In genomic region chr6:136927313-136927712, GRCh38 we compare ENCODE assay signal across 10 cellular contexts. TPM values are rescaled to one million over a fixed set of nuclear protein-coding genes. Genes with fewer than 3 reads are reported as not detected.
DNase-seq lines count a peak whose midpoint lies in the region; ATAC-seq and TF ChIP-seq lines count a peak whose summit lies in the region.
"Had no signal": no experiment of that assay in that cellular context is flagged by ENCODE, and none has a peak within 500 bp of the region (broad histone marks: within the 10 kb centered on the region; RNA-seq: fewer than 3 reads in every experiment).

No MANE protein-coding gene starts in this region.

- no peak overlapping the region; a peak in 1 of 4 replicates for H3K27ac ChIP-seq in SK-N-SH (ENCODE audit: low read depth in 2 of 2, low read length in 1 of 2)

- H3K36me3 ChIP-seq in SK-N-SH (replicated peaks in 1 of 2; ENCODE audit: control insufficient read depth in 1 of 2, insufficient read depth in 2 of 2, low read length in 1 of 2) = no peaks in the 10 kb centered on the region
- no peaks in the 10 kb centered on the region for H3K36me3 ChIP-seq in kidney epithelial cell (ENCODE audit: control insufficient read depth, insufficient read depth, low read length)

- no peaks in the 10 kb centered on the region for H3K9me3 ChIP-seq in SK-N-SH

- H3K4me3 ChIP-seq in SK-N-SH (ENCODE audit: low read depth in 2 of 2, low read length in 1 of 2) (no peak overlapping the region), kidney epithelial cell (ENCODE audit: low read depth, low read length) (no peak overlapping the region)
- H3K4me3 ChIP-seq: lung had no signal

- DNase-seq in D341Med (ENCODE audit: low spot score) = peak; percentile 37
- peak; percentile 46 for DNase-seq in SK-N-SH
- no peak for DNase-seq in kidney epithelial cell (ENCODE audit: low read depth)
- DNase-seq in NCI-H1436 treated with DMSO at 0.1 percent for 48 hours (lab: John Stamatoyannopoulos, UW) = no peak
- no peak for DNase-seq in stimulated activated CD4-positive, alpha-beta T cell treated with anti-CD3 and anti-CD28 coated beads, Interleukin-4, amount 100 ng/mL, for 4 hours
- DNase-seq: activated CD8-positive, alpha-beta memory T cell treated with anti-CD3 and anti-CD28 coated beads, Interleukin-2, amount 10 ng/mL, durations not matched to agents 7 days and 5 days had no signal

- no peak overlapping the region for H3K4me2 ChIP-seq in SK-N-SH

- peak; percentile 49 for TF ChIP-seq RAD21 in SK-N-SH (IDR thresholded peaks at IDR 0.05; ENCODE audit: low read length)

- POLR2A ChIA-PET in SK-N-SH (lab: Yijun Ruan, JAX) = interaction anchor here (0.8 kb wide), 1 partner anchor 53 kb away, joined by 3 read pairs; no protein-coding TSS in a partner anchor

- no peaks in the 10 kb centered on the region for H3K9me2 ChIP-seq in SK-N-SH

- H3F3A ChIP-seq in SK-N-SH (replicated peaks; ENCODE audit: insufficient read depth) = no peaks in the 10 kb centered on the region

- H4K20me1 ChIP-seq in SK-N-SH (ENCODE audit: insufficient read depth) = no peaks in the 10 kb centered on the region

- TF ChIP-seq EP300 in SK-N-SH (IDR thresholded peaks at IDR 0.05; ENCODE audit: borderline replicate concordance in 1 of 2, low read depth in 1 of 2, low read length in 1 of 2) = no peak

- H3K27me3 ChIP-seq in SK-N-SH (ENCODE audit: insufficient read depth) = no peaks in the 10 kb centered on the region
- H3K27me3 ChIP-seq in kidney epithelial cell (ENCODE audit: control insufficient read depth, insufficient read depth, low read length) = peaks cover 21% of the 10 kb centered on the region

- TF ChIP-seq CTCF in SK-N-SH (IDR thresholded peaks at IDR 0.05) = peak; percentile 25; the same call in 1 of the 2 replicates
- TF ChIP-seq CTCF in kidney epithelial cell (IDR thresholded peaks at IDR 0.05; ENCODE audit: insufficient read depth, low read length, poor library complexity, severe bottlenecking) = peak; percentile 26

- no peak overlapping the region for H3K9ac ChIP-seq in SK-N-SH

- H2AFZ ChIP-seq in SK-N-SH (ENCODE audit: low read depth) = no peak overlapping the region

- no peaks in the 10 kb centered on the region for H3K79me2 ChIP-seq in SK-N-SH (ENCODE audit: insufficient read depth)

- WGBS in SK-N-SH (ENCODE audit: low lambda C conversion rate) = 55% methylated on average over 2 of the region's 3 CpGs

- ATAC-seq in GM21717 (IDR thresholded peaks at IDR 0.05; ENCODE audit: unreplicated experiment) (peak; percentile 49), HG02623 (IDR thresholded peaks at IDR 0.05; ENCODE audit: unreplicated experiment) (no peak), HG03378 (IDR thresholded peaks at IDR 0.05; ENCODE audit: unreplicated experiment) (no peak)
- ATAC-seq: activated CD8-positive, alpha-beta memory T cell treated with anti-CD3 and anti-CD28 coated beads, Interleukin-2, amount 10 ng/mL, durations not matched to agents 7 days and 5 days had no signal

- CTCF ChIA-PET in SK-N-SH (lab: Yijun Ruan, JAX) = interaction anchor here (1.2 kb wide), 1 partner anchor 135 kb away, joined by 3 read pairs; the partner anchor contains the start of gene MAP3K5

- H3K4me1 ChIP-seq in SK-N-SH (ENCODE audit: control insufficient read depth in 1 of 2, insufficient read depth in 2 of 2, low read depth in 1 of 2, low read length in 1 of 2) = peaks cover 0 to 16% of the 10 kb centered on the region in 2 experiments; a peak in 1 of 4 replicates

TF ChIP-seq in SK-N-SH, 30 proteins besides CTCF, POLR2A, EP300 and RAD21:
- TF ChIP-seq REST (IDR thresholded peaks at IDR 0.05; ENCODE audit: low read depth, low read length) (no peak), NFIC (IDR thresholded peaks at IDR 0.05; ENCODE audit: borderline replicate concordance) (no peak), MEF2A (IDR thresholded peaks at IDR 0.05; ENCODE audit: borderline replicate concordance, low read depth) (no peak), PBX3 (IDR thresholded peaks at IDR 0.05) (no peak), IRF3 (IDR thresholded peaks at IDR 0.05; ENCODE audit: low read depth, low read length) (no peak), GATA2 (CRISPR knock-in tag; IDR thresholded peaks at IDR 0.05) (no peak)
TF ChIP-seq in SK-N-SH: peak in this region for 0.

RNA-seq across cellular contexts. Expression of gene SLC35D3, which starts 5.2 kb away (rescaled TPM):
- polyA plus RNA-seq in SK-N-SH (2012; rRNA removed) = 0.05 and 0.16 TPM in 2 replicates
- 0.19 and 0.34 TPM in 2 replicates for polyA plus RNA-seq in SK-N-SH (2012; cell fraction: cytosol; rRNA removed)
- 0.09 and 0.11 TPM in 2 replicates for polyA plus RNA-seq in SK-N-SH (2012; cell fraction: nucleus; rRNA removed)
- not detected in 2 replicates for total RNA-seq in kidney epithelial cell
- total RNA-seq: activated CD8-positive, alpha-beta memory T cell treated with anti-CD3 and anti-CD28 coated beads, Interleukin-2, amount 10 ng/mL, durations not matched to agents 7 days and 5 days had no signal

Comparison
In these comparisons a context has a peak if more than half of its experiments do, and no peak if none do; other contexts are left out.
1. DNase-seq: peak in D341Med (single experiment) and SK-N-SH (single experiment); none in kidney epithelial cell (single experiment), NCI-H1436 treated with DMSO at 0.1 percent for 48 hours (single experiment) and stimulated activated CD4-positive, alpha-beta T cell treated with anti-CD3 and anti-CD28 coated beads, Interleukin-4, amount 100 ng/mL, for 4 hours (0 of 2).